In the genomic region with DNA sequence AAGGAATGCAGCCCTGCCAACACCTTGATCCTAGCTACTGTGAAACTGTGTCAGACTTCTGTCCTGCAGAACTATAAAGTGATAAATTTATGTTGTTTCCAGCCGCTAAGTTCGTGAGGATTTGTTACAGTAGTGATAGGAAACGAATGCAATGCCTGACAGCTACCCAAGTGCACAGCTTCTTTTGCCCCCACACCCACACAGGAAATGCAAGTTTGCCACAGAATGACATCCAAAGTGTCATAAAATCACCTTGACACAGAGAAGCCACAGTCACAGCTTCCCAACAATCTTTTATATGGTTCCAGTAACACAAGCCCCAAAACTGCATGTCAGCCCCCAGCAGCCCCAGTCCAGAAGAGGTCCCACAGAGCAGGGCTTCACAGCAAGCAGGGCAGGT, we compare ENCODE assay signal across 20 cellular contexts.
"Had no signal": no experiment of that assay in that cellular context is flagged by ENCODE, and none has a peak within 500 bp of the region (broad histone marks: within the 10 kb centered on the region; RNA-seq: fewer than 3 reads in every experiment).

No MANE protein-coding gene starts in this region.

- H3K36me3 Mint-ChIP-seq: memory B cell had no signal

- ATAC-seq: body of pancreas; heart right ventricle; left cardiac atrium; right cardiac atrium; stimulated activated naive CD8-positive, alpha-beta T cell treated with anti-CD3 and anti-CD28 coated beads, Interleukin-15, amount 100 ng/mL, for 72 hours had no signal

- H3K9me3 Mint-ChIP-seq: memory B cell; stimulated activated naive CD8-positive, alpha-beta T cell treated with anti-CD3 and anti-CD28 coated beads, Interleukin-15, amount 100 ng/mL, for 72 hours had no signal

- H3K27me3 ChIP-seq: body of pancreas, cardiac muscle cell had no signal

- H3K4me1 ChIP-seq: body of pancreas, heart right ventricle, parathyroid adenoma, tibial nerve had no signal

- H3K36me3 ChIP-seq: cardiac muscle cell, heart right ventricle, tibial nerve, WERI-Rb-1 had no signal

- H3K4me1 Mint-ChIP-seq: memory B cell had no signal

- H3K27ac Mint-ChIP-seq: memory B cell; stimulated activated naive CD8-positive, alpha-beta T cell treated with anti-CD3 and anti-CD28 coated beads, Interleukin-15, amount 100 ng/mL, for 72 hours had no signal

- H3K4me3 Mint-ChIP-seq: memory B cell; stimulated activated naive CD8-positive, alpha-beta T cell treated with anti-CD3 and anti-CD28 coated beads, Interleukin-15, amount 100 ng/mL, for 72 hours had no signal

- H3K27ac ChIP-seq: body of pancreas, cardiac muscle cell, heart right ventricle, parathyroid adenoma, SK-N-MC, tibial nerve, WERI-Rb-1 had no signal

- H3K9me3 ChIP-seq: body of pancreas, heart right ventricle, tibial nerve had no signal

- DNase-seq: activated CD4-positive, CD25-positive, alpha-beta regulatory T cell treated with anti-CD3 and anti-CD28 coated beads, Interleukin-2, amount 50 U/mL, for 72 hours; activated CD8-positive, alpha-beta memory T cell treated with anti-CD3 and anti-CD28 coated beads for 24 hours; activated effector memory CD4-positive, alpha-beta T cell treated with anti-CD3 and anti-CD28 coated beads, Interleukin-2, amount 50 U/mL, for 16 hours; anterior cingulate cortex; body of pancreas; erythroblast; foreskin fibroblast; heart right ventricle; islet precursor cell; left cardiac atrium; nucleus accumbens; right cardiac atrium; stimulated activated naive CD8-positive, alpha-beta T cell treated with anti-CD3 and anti-CD28 coated beads, Interleukin-15, amount 100 ng/mL, for 72 hours; SW 1271; WERI-Rb-1 had no signal

- H3K4me3 ChIP-seq: body of pancreas, cardiac muscle cell, heart right ventricle, SK-N-MC, tibial nerve had no signal

- H3K27me3 Mint-ChIP-seq: stimulated activated naive CD8-positive, alpha-beta T cell treated with anti-CD3 and anti-CD28 coated beads, Interleukin-15, amount 100 ng/mL, for 72 hours had no signal
